Comparison of ENCODE assay signal across 13 cellular contexts in genomic region chr1:48039088-48040049, GRCh38. TPM values are rescaled to one million over a fixed set of nuclear protein-coding genes. Genes with fewer than 3 reads are reported as not detected.
A peak's percentile ranks its signal among the peaks of the same experiment; 100 is the strongest.
DNase-seq lines count a peak whose midpoint lies in the region; ATAC-seq lines count a peak whose summit lies in the region.
"Had no signal": no experiment of that assay in that cellular context is flagged by ENCODE, and none has a peak within 500 bp of the region (broad histone marks: within the 10 kb centered on the region; RNA-seq: fewer than 3 reads in every experiment).

No MANE protein-coding gene starts in this region.

- no peaks in the 10 kb centered on the region for H3K36me3 ChIP-seq in Karpas-422 (ENCODE audit: insufficient read depth, low read length)
- H3K36me3 ChIP-seq: adrenal gland had no signal

- no peaks in the 10 kb centered on the region for H3K9me2 ChIP-seq in Karpas-422 (replicated peaks; ENCODE audit: insufficient read depth, low read length)

- no peak overlapping the region for H3K4me2 ChIP-seq in Karpas-422 (ENCODE audit: low read depth, low read length, poor library complexity, severe bottlenecking)

- H3K79me2 ChIP-seq in Karpas-422 (ENCODE audit: low read length), result no peaks in the 10 kb centered on the region

- no peaks in the 10 kb centered on the region for H4K20me1 ChIP-seq in Karpas-422 (ENCODE audit: insufficient read depth, low read depth, low read length)

- no peaks in the 10 kb centered on the region for H3K9me3 ChIP-seq in Karpas-422 (ENCODE audit: low read length)
- H3K9me3 ChIP-seq: adrenal gland had no signal

- H3K9ac ChIP-seq in Karpas-422 (ENCODE audit: low read length), result no peak overlapping the region

- DNase-seq in Daoy (ENCODE audit: low read depth) (peak; percentile 69), NCI-H345 (lab: John Stamatoyannopoulos, UW) (peak; percentile 80), iris pigment epithelial cell (ENCODE audit: low read depth) (peak; percentile 29), NOMO-1 treated with DMSO at 0.1 percent for 48 hours (lab: John Stamatoyannopoulos, UW; ENCODE audit: unreplicated experiment) (no peak), medulla oblongata (ENCODE audit: extremely low spot score) (no peak), left lobe of liver (ENCODE audit: low spot score) (no peak), Karpas-422 (no peak)
- DNase-seq: activated CD4-positive, alpha-beta T cell treated with anti-CD3 and anti-CD28 coated beads for 48 hours; adrenal gland; SHP77 had no signal

- no peak overlapping the region for H3K27ac ChIP-seq in Karpas-422 (ENCODE audit: low read length)
- H3K27ac ChIP-seq: adrenal gland, epithelial cell of prostate had no signal

- no peak overlapping the region for H2AFZ ChIP-seq in Karpas-422 (ENCODE audit: low read length)

- ATAC-seq in GM21619 (IDR thresholded peaks at IDR 0.05; ENCODE audit: unreplicated experiment), result peak; percentile 61
- ATAC-seq in left lobe of liver, result no peak

- no peak overlapping the region for H3K4me3 ChIP-seq in Karpas-422 (ENCODE audit: low read length)
- H3K4me3 ChIP-seq: adrenal gland had no signal

- H3K27me3 ChIP-seq in Karpas-422 (ENCODE audit: low read length), result peaks cover 3% of the 10 kb centered on the region
- H3K27me3 ChIP-seq: adrenal gland had no signal

- H3K4me1 ChIP-seq in Karpas-422 (ENCODE audit: low read length), result no peaks in the 10 kb centered on the region
- H3K4me1 ChIP-seq: adrenal gland had no signal

RNA-seq across cellular contexts. Expression of gene TRABD2B, which starts 42.2 kb away (rescaled TPM):
- not detected in 2 replicates for total RNA-seq in Daoy (2014; rRNA removed; shearing (Covaris generic))
- total RNA-seq in left lobe of liver, result 15.1 TPM
- not detected in 2 replicates for total RNA-seq in Karpas-422 (2014; rRNA removed; shearing (Covaris generic); ENCODE audit: low replicate concordance)
- total RNA-seq: M059J had no signal

Comparison
In these comparisons a context has a peak if more than half of its experiments do, and no peak if none do; other contexts are left out.
1. DNase-seq: peak in Daoy (single experiment), NCI-H345 (single experiment) and iris pigment epithelial cell (single experiment); none in NOMO-1 treated with DMSO at 0.1 percent for 48 hours (single experiment), medulla oblongata (single experiment), left lobe of liver (single experiment) and Karpas-422 (single experiment).
2. RNA of gene TRABD2B, which starts 42.2 kb away (total RNA-seq): 15.1 TPM in left lobe of liver (single experiment); not detected in Daoy and not detected in Karpas-422; every median in the first group is over 10 times any median in the second.